In genomic region chr19:3760871-3761361, GRCh38 we compare ENCODE assay signal across 9 cellular contexts. TPM values are rescaled to one million over a fixed set of nuclear protein-coding genes. Genes with fewer than 3 reads are reported as not detected.
DNase-seq lines count a peak whose midpoint lies in the region; ATAC-seq and TF ChIP-seq lines count a peak whose summit lies in the region.
"Had no signal": no experiment of that assay in that cellular context is flagged by ENCODE, and none has a peak within 500 bp of the region (broad histone marks: within the 10 kb centered on the region; RNA-seq: fewer than 3 reads in every experiment).

No MANE protein-coding gene starts in this region.

- peaks cover 5% of the 10 kb centered on the region for H3K36me3 Mint-ChIP-seq in T-cell

- CTCF ChIA-PET in T-cell (lab: Charles Lee), result interaction anchor here in 1 of 2 donors (0.7 kb wide), 1 partner anchor 227 kb away, joined by 6 read pairs; no protein-coding TSS in a partner anchor

- H3K36me3 ChIP-seq in esophagus muscularis mucosa (peaks cover 9 to 49% (median 40%) of the 10 kb centered on the region in 4 donors), prostate gland (peaks cover 0 to 4% of the 10 kb centered on the region in 2 donors)

- peak overlapping the region; percentile 95 to 97 for H3K27ac Mint-ChIP-seq in T-cell

- 31% methylated on average over 7 of the region's 7 CpGs for WGBS in esophagus muscularis mucosa
- WGBS in prostate gland, result 32% methylated on average over 7 of the region's 7 CpGs

- ATAC-seq in T-cell (replicated peaks in 1 of 4), result no peak
- no peak for ATAC-seq in HG02759 (IDR thresholded peaks at IDR 0.05; ENCODE audit: unreplicated experiment)
- ATAC-seq in GM19452 (IDR thresholded peaks at IDR 0.05; ENCODE audit: unreplicated experiment), result no peak

- TF ChIP-seq POLR2A in esophagus muscularis mucosa (IDR thresholded peaks at IDR 0.05; ENCODE audit: low read depth) (no peak), prostate gland (IDR thresholded peaks at IDR 0.05) (no peak)

- H3K4me3 Mint-ChIP-seq in T-cell, result peak overlapping the region; percentile 97 to 98 (median 97)

- H3K27me3 ChIP-seq in esophagus muscularis mucosa (no peaks in the 10 kb centered on the region), prostate gland (replicated peaks; ENCODE audit: insufficient read depth) (no peaks in the 10 kb centered on the region)

- intact Hi-C loops in esophagus muscularis mucosa (cut with DNase I) (loop anchor here (10.0 kb wide), 1 partner anchor 214 kb away; the partner anchor contains the start of gene DAPK3), prostate gland (cut with DNase I) (loop anchor here (5.0 kb wide), 1 partner anchor 226 kb away; the partner anchor contains the start of gene EEF2)

- no peaks in the 10 kb centered on the region for H3K9me3 Mint-ChIP-seq in T-cell

- H3K4me1 Mint-ChIP-seq in T-cell, result peaks cover 43 to 60% (median 54%) of the 10 kb centered on the region in 3 donors

- POLR2A ChIA-PET in T-cell (lab: Charles Lee), result interaction anchor here in 1 of 2 donors (0.6 kb wide), 1 partner anchor 1827 kb away, joined by 3 read pairs; no protein-coding TSS in a partner anchor

- H3K27ac ChIP-seq in esophagus muscularis mucosa (replicated peaks in 1 of 4) (peak overlapping the region; percentile 94 to 99 (median 96)), prostate gland (peak overlapping the region; percentile 96 to 99)

- H3K9me3 ChIP-seq in esophagus muscularis mucosa (no peaks in the 10 kb centered on the region), prostate gland (no peaks in the 10 kb centered on the region)

- TF ChIP-seq CTCF in GM12875 (IDR thresholded peaks at IDR 0.05; ENCODE audit: borderline replicate concordance, insufficient read depth, low read depth, low read length) (no peak), esophagus muscularis mucosa (IDR thresholded peaks at IDR 0.05) (no peak), prostate gland (IDR thresholded peaks at IDR 0.05) (no peak)

- H3K4me1 ChIP-seq in esophagus muscularis mucosa (peaks cover 30 to 50% (median 48%) of the 10 kb centered on the region in 4 donors), prostate gland (replicated peaks) (peaks cover 3% of the 10 kb centered on the region)

- no peak for TF ChIP-seq EP300 in esophagus muscularis mucosa (IDR thresholded peaks at IDR 0.05)

- H3K4me3 ChIP-seq in GM12875 (ENCODE audit: low read depth, low read length) (peak overlapping the region; percentile 73), esophagus muscularis mucosa (peak overlapping the region; percentile 66 to 83 (median 75)), prostate gland (peak overlapping the region; percentile 66 to 78)

- DNase-seq in T-cell (peak in 15 of 34 experiments; percentile 8 to 52 (median 23)), esophagus muscularis mucosa (ENCODE audit: extremely low spot score) (no peak), prostate gland (ENCODE audit: low spot score) (no peak), NCI-H2081 (lab: John Stamatoyannopoulos, UW) (no peak), GF-D8 (lab: John Stamatoyannopoulos, UW) (no peak)

- no peaks in the 10 kb centered on the region for H3K27me3 Mint-ChIP-seq in T-cell

RNA-seq across cellular contexts. Expression of gene APBA3, which starts 0.6 kb away (rescaled TPM):
- total RNA-seq in T-cell (10 to 100 TPM; 57.3 to 99.0 (median 78.2) TPM), esophagus muscularis mucosa (10 to 100 TPM; 13.7 to 40.5 (median 24.4) TPM), prostate gland (10 to 100 TPM; 45.7 to 63.8 TPM)

RNA-seq across cellular contexts. Expression of gene MRPL54, which starts 1.6 kb away (rescaled TPM):
- total RNA-seq in T-cell (10 to 100 TPM; 46.9 to 77.8 (median 52.2) TPM), esophagus muscularis mucosa (10 to 100 TPM; 45.2 to 84.3 (median 77.4) TPM), prostate gland (100 to 1,000 TPM in 1 of 2 donors, 10 to 100 TPM in 1; 69.7 to 105 TPM)

RNA-seq across cellular contexts. Expression of gene RAX2, which starts 11.1 kb away (rescaled TPM):
- total RNA-seq in T-cell, result not detected
- total RNA-seq in esophagus muscularis mucosa, result not detected
- total RNA-seq in prostate gland, result not detected
- total RNA-seq: T-helper 1 cell treated with Interleukin-12 subunit alpha and Interleukin-12 subunit beta and Interleukin-4 antibody, amounts not matched to agents 30 ng/mL and 1 ng/mL, for 36 hours had no signal

RNA-seq across cellular contexts. Expression of gene MATK, which starts 25.3 kb away (rescaled TPM):
- 10 to 100 TPM in 4 of 5 donors, 1 to 10 TPM in 1; 9.2 to 41.4 (median 20.6) TPM for total RNA-seq in T-cell
- total RNA-seq in esophagus muscularis mucosa, result 1 to 10 TPM in 3 of 4 donors, under 1 TPM in 1; 0.13 to 2.9 (median 1.8) TPM
- 1 to 10 TPM; 1.9 to 4.4 TPM for total RNA-seq in prostate gland

RNA-seq across cellular contexts. Expression of gene TJP3, which starts 52.7 kb away (rescaled TPM):
- total RNA-seq in T-cell (10 to 100 TPM; 12.6 to 28.9 (median 19.4) TPM), esophagus muscularis mucosa (1 to 10 TPM in 1 of 4 donors, under 1 TPM in 2, not detected in 1; 0.06 to 4.2 (median 0.17) TPM), prostate gland (10 to 100 TPM; 14.6 to 17.8 TPM)
